ENCODE assay signal across 12 cellular contexts in genomic region chr20:40682104-40683045, GRCh38. TPM values are rescaled to one million over a fixed set of nuclear protein-coding genes. Genes with fewer than 3 reads are reported as not detected.
A peak's percentile ranks its signal among the peaks of the same experiment; 100 is the strongest.
DNase-seq lines count a peak whose midpoint lies in the region; ATAC-seq and TF ChIP-seq lines count a peak whose summit lies in the region.
"Had no signal": no experiment of that assay in that cellular context is flagged by ENCODE, and none has a peak within 500 bp of the region (broad histone marks: within the 10 kb centered on the region; RNA-seq: fewer than 3 reads in every experiment).

No MANE protein-coding gene starts in this region.

- H3K9me3 Mint-ChIP-seq in activated CD4-positive, alpha-beta memory T cell treated with anti-CD3 and anti-CD28 coated beads, Interleukin-2, amount 10 ng/mL, durations not matched to agents 7 days and 5 days: no peaks in the 10 kb centered on the region

- peaks cover 6% of the 10 kb centered on the region for H3K4me1 Mint-ChIP-seq in activated CD4-positive, alpha-beta memory T cell treated with anti-CD3 and anti-CD28 coated beads, Interleukin-2, amount 10 ng/mL, durations not matched to agents 7 days and 5 days

- TF ChIP-seq CTCF in brain microvascular endothelial cell (IDR thresholded peaks at IDR 0.05; ENCODE audit: low read depth, low read length, missing control alignments) (no peak), hepatocyte (IDR thresholded peaks at IDR 0.05; ENCODE audit: poor library complexity) (no peak), ovary (IDR thresholded peaks at IDR 0.05) (no peak)

- H3K27ac ChIP-seq in brain microvascular endothelial cell (no peak overlapping the region), hepatocyte (no peak overlapping the region), ovary (peak overlapping the region in 1 of 2 donors; percentile 57)
- H3K27ac ChIP-seq: neutrophil had no signal

- H3K27me3 ChIP-seq in brain microvascular endothelial cell (replicated peaks): peaks cover 51% of the 10 kb centered on the region
- H3K27me3 ChIP-seq in hepatocyte: peaks cover 84% of the 10 kb centered on the region
- H3K27me3 ChIP-seq in ovary: no peaks in the 10 kb centered on the region

- no peak overlapping the region for H3K27ac Mint-ChIP-seq in activated CD4-positive, alpha-beta memory T cell treated with anti-CD3 and anti-CD28 coated beads, Interleukin-2, amount 10 ng/mL, durations not matched to agents 7 days and 5 days

- ATAC-seq in GM18858 (IDR thresholded peaks at IDR 0.05; ENCODE audit: unreplicated experiment): no peak
- no peak for ATAC-seq in HG03159 (IDR thresholded peaks at IDR 0.05; ENCODE audit: unreplicated experiment)

- peak overlapping the region; percentile 33 for H3K4me3 ChIP-seq in brain microvascular endothelial cell (ENCODE audit: low read depth, low read length)
- H3K4me3 ChIP-seq in hepatocyte: peak overlapping the region; percentile 37
- H3K4me3 ChIP-seq in ovary: no peak overlapping the region

- intact Hi-C loops in ovary (cut with DNase I): loop anchor here in 2 of 4 donors (5.0 to 10.0 kb wide), 2 partner anchors 270 to 798 kb away; no protein-coding TSS in a partner anchor

- CTCF ChIA-PET in activated CD4-positive, alpha-beta memory T cell treated with anti-CD3 and anti-CD28 coated beads, Interleukin-2, amount 10 ng/mL, durations not matched to agents 7 days and 5 days (lab: Charles Lee): no interaction called here

- H2AFZ ChIP-seq in hepatocyte: peak overlapping the region; percentile 69

- in situ Hi-C loops in brain microvascular endothelial cell (cut with HindIII; ENCODE audit: low pct_ligation_motif_present, low sequenced_read_pairs): no loop called here
- in situ Hi-C loops in G401 (cut with HindIII; ENCODE audit: low sequenced_read_pairs): no loop called here

- WGBS in hepatocyte (ENCODE audit: low lambda C conversion rate, missing lambda C conversion rate): 25% methylated on average over 28 of the region's 33 CpGs
- 24 to 48% (median 25%) methylated on average over 33 of the region's 33 CpGs for WGBS in ovary, 3 donors

- no peak for TF ChIP-seq EP300 in ovary (IDR thresholded peaks at IDR 0.05)

- H3K9me3 ChIP-seq in hepatocyte (ENCODE audit: low read depth) (no peaks in the 10 kb centered on the region), ovary (no peaks in the 10 kb centered on the region)
- H3K9me3 ChIP-seq: BE2C, neutrophil had no signal

- POLR2A ChIA-PET in activated CD4-positive, alpha-beta memory T cell treated with anti-CD3 and anti-CD28 coated beads, Interleukin-2, amount 10 ng/mL, durations not matched to agents 7 days and 5 days (lab: Charles Lee): interaction anchor here (0.5 kb wide), 1 partner anchor 188 kb away, joined by 3 read pairs; no protein-coding TSS in a partner anchor

- H3K27me3 Mint-ChIP-seq in activated CD4-positive, alpha-beta memory T cell treated with anti-CD3 and anti-CD28 coated beads, Interleukin-2, amount 10 ng/mL, durations not matched to agents 7 days and 5 days: peaks cover 77% of the 10 kb centered on the region

- no peaks in the 10 kb centered on the region for H3K36me3 ChIP-seq in brain microvascular endothelial cell (replicated peaks)
- H3K36me3 ChIP-seq in hepatocyte (replicated peaks; ENCODE audit: insufficient read depth, low read depth): no peaks in the 10 kb centered on the region
- no peaks in the 10 kb centered on the region for H3K36me3 ChIP-seq in ovary
- H3K36me3 ChIP-seq: BE2C, neutrophil had no signal

- H3K36me3 Mint-ChIP-seq in activated CD4-positive, alpha-beta memory T cell treated with anti-CD3 and anti-CD28 coated beads, Interleukin-2, amount 10 ng/mL, durations not matched to agents 7 days and 5 days (ENCODE audit: low read depth): no peaks in the 10 kb centered on the region

- H3K79me2 ChIP-seq in hepatocyte: no peaks in the 10 kb centered on the region

- no peak overlapping the region for H3K4me3 Mint-ChIP-seq in activated CD4-positive, alpha-beta memory T cell treated with anti-CD3 and anti-CD28 coated beads, Interleukin-2, amount 10 ng/mL, durations not matched to agents 7 days and 5 days

- DNase-seq in AG20443 (ENCODE audit: low spot score) (peak; percentile 74), brain microvascular endothelial cell (no peak), hepatocyte (ENCODE audit: low spot score) (no peak), ovary (peak in 4 of 5 donors; percentile 38 to 48 (median 42)), G401 (ENCODE audit: low spot score) (no peak)
- DNase-seq in activated CD4-positive, alpha-beta memory T cell treated with anti-CD3 and anti-CD28 coated beads, Interleukin-2, amount 10 ng/mL, durations not matched to agents 7 days and 5 days: no peak
- DNase-seq: activated CD8-positive, alpha-beta memory T cell treated with anti-CD3 and anti-CD28 coated beads, Interleukin-2, amount 50 U/mL, for 48 hours; BE2C; effector CD8-positive, alpha-beta T cell had no signal

- H4K20me1 ChIP-seq in hepatocyte (ENCODE audit: insufficient read depth, poor library complexity, severe bottlenecking): peaks cover 3% of the 10 kb centered on the region

- no peaks in the 10 kb centered on the region for H3K9me2 ChIP-seq in hepatocyte (replicated peaks; ENCODE audit: insufficient read depth)

- H3K4me2 ChIP-seq in hepatocyte: peak overlapping the region; percentile 90

- H3K4me1 ChIP-seq in hepatocyte (ENCODE audit: insufficient read depth): peaks cover 26% of the 10 kb centered on the region
- H3K4me1 ChIP-seq in ovary (ENCODE audit: insufficient read depth): peaks cover 3% of the 10 kb centered on the region
- H3K4me1 ChIP-seq: BE2C had no signal

- no peak for TF ChIP-seq POLR2A in ovary (IDR thresholded peaks at IDR 0.05)

RNA-seq across cellular contexts. Expression of gene MAFB, which starts 6.7 kb away (rescaled TPM):
- total RNA-seq in hepatocyte: 3.4 and 3.7 TPM in 2 replicates
- polyA plus RNA-seq in hepatocyte: 4.1 and 5.7 TPM in 2 replicates
- 10 to 100 TPM in 4 of 7 donors, 1 to 10 TPM in 3; 7.9 to 29.4 (median 11.9) TPM for total RNA-seq in ovary
- polyA plus RNA-seq in ovary: 10 to 100 TPM in 1 of 2 donors, 1 to 10 TPM in 1; 6.9 to 19.3 TPM
- 0.31 and 1.0 TPM in 2 replicates for total RNA-seq in G401 (2014; rRNA removed; shearing (Covaris generic))
- total RNA-seq in activated CD4-positive, alpha-beta memory T cell treated with anti-CD3 and anti-CD28 coated beads, Interleukin-2, amount 10 ng/mL, durations not matched to agents 7 days and 5 days: under 1 TPM; 0.28 to 0.33 TPM

Comparison
In these comparisons a context has a peak if more than half of its experiments do, and no peak if none do; other contexts are left out.
1. DNase-seq: peak in AG20443 (single experiment) and ovary (4 of 5); none in brain microvascular endothelial cell (single experiment), hepatocyte (single experiment), G401 (single experiment) and activated CD4-positive, alpha-beta memory T cell treated with anti-CD3 and anti-CD28 coated beads, Interleukin-2, amount 10 ng/mL, durations not matched to agents 7 days and 5 days (single experiment).